8 cellular contexts compared by ENCODE assay signal in the genomic region with DNA sequence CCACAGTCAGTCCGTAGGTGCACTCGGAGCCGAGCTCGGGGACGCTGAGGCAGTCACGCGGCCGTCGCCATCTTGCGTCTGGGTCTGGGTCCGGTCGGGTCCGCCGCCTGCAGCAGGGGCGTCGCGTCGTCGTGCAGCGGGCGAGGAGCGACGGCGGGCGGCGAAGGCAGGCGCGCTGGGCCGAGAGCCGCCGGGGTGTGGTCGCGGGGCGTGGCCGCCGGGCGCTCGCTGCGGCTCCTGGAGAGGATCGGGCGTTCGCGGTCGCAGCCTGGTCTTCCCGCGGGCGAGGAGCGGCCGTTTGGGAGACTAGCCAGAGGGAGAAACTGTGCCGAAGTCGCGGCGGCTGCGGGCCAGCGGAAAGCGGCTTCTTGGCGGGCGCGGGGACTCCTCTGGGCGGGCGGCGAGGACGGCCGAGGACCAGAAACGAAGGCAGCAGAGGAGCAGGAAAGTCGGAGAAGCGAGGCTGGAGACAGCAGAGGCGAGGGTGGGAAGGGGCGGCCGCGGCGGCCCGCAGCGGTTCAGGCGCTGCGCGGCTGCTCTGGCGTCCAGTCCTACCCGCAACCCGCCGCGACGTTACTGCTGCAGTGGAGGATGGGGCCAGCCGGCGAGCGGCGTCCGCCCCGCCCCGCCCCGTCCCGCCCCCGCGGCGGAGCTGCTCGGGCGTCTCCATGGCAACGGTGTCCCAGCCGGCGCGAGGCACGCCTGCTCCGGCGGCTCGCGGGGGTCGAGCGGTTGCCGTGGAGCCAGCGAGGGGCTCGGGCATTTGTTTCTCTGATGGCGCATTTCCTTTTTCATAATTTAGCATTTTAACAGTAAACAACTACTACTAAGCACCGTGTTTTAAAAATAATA. TPM values are rescaled to one million over a fixed set of nuclear protein-coding genes. Genes with fewer than 3 reads are reported as not detected.
DNase-seq lines count a peak whose midpoint lies in the region; ATAC-seq, FAIRE-seq and TF ChIP-seq lines count a peak whose summit lies in the region.

A gene with protein sequence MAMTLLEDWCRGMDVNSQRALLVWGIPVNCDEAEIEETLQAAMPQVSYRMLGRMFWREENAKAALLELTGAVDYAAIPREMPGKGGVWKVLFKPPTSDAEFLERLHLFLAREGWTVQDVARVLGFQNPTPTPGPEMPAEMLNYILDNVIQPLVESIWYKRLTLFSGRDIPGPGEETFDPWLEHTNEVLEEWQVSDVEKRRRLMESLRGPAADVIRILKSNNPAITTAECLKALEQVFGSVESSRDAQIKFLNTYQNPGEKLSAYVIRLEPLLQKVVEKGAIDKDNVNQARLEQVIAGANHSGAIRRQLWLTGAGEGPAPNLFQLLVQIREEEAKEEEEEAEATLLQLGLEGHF (minus strand): TSS at position 581 of the 852 bp plus-strand sequence. CDS start 745 bp downstream, outside the sequence.

- TF ChIP-seq CTCF in Caco-2 (IDR thresholded peaks at IDR 0.05; ENCODE audit: insufficient read depth in 1 of 2, low read depth in 1 of 2, low read length in 1 of 2, severe bottlenecking in 1 of 2, unreplicated experiment in 1 of 2) (no peak), OCI-LY3 (IDR thresholded peaks at IDR 0.05; ENCODE audit: low read depth, low read length) (no peak), endothelial cell of umbilical vein (IDR thresholded peaks at IDR 0.05; ENCODE audit: extremely low read depth in 1 of 2, insufficient read depth in 1 of 2, low read depth in 1 of 2, low read length in 2 of 2) (no peak)

- ATAC-seq in GM21447 (IDR thresholded peaks at IDR 0.05; ENCODE audit: unreplicated experiment) = peak; percentile 68

- H3K27me3 Mint-ChIP-seq in Caco-2 (ENCODE audit: insufficient read depth, unreplicated experiment) = no peaks in the 10 kb centered on the region

- H2AFZ ChIP-seq in OCI-LY3 (ENCODE audit: low read depth, low read length) = no peak within 1 kb of the TSS
- H2AFZ ChIP-seq in endothelial cell of umbilical vein (ENCODE audit: low read depth, low read length) = no peak within 1 kb of the TSS

- no peaks in the 10 kb centered on the region for H3K27me3 ChIP-seq in Caco-2 (replicated peaks; ENCODE audit: control insufficient read depth, insufficient read depth, low read length)
- H3K27me3 ChIP-seq in OCI-LY3 (ENCODE audit: low read depth, low read length) = no peaks in the 10 kb centered on the region
- H3K27me3 ChIP-seq in endothelial cell of umbilical vein (ENCODE audit: control insufficient read depth in 2 of 2, insufficient read depth in 2 of 2, low read length in 2 of 2) = no peaks in the 10 kb centered on the region

- no peaks in the 10 kb centered on the region for H3K9me1 ChIP-seq in endothelial cell of umbilical vein (replicated peaks; ENCODE audit: control insufficient read depth, extremely low read depth, insufficient read depth, low read length)

- H3K4me3 Mint-ChIP-seq in Caco-2 (ENCODE audit: unreplicated experiment) = peak within 1 kb of the TSS; percentile 90

- H3K4me3 ChIP-seq in Caco-2 (ENCODE audit: low read depth, low read length) (peak within 1 kb of the TSS; percentile 94), OCI-LY3 (ENCODE audit: low read length) (peak within 1 kb of the TSS; percentile 75), endothelial cell of umbilical vein (replicated peaks in 1 of 3; ENCODE audit: insufficient read depth in 1 of 3, low read depth in 1 of 3, low read length in 3 of 3) (peak within 1 kb of the TSS; percentile 15 to 81 (median 74))

- POLR2A ChIA-PET in Caco-2 (lab: Charles Lee) (interaction anchor here (0.6 to 1.2 kb wide), 10 partner anchors 37 to 1947 kb away, joined by 3 to 6 read pairs (median 4); a partner anchor contains a TSS), endothelial cell of umbilical vein (lab: Charles Lee) (interaction anchor here (0.6 to 0.8 kb wide), 3 partner anchors 10 to 104 kb away, joined by 3 to 5 read pairs (median 4); no protein-coding TSS in a partner anchor)

- H4K20me1 ChIP-seq in OCI-LY3 (ENCODE audit: insufficient read depth, low read length) (peaks cover 41% of the 10 kb centered on the region), endothelial cell of umbilical vein (replicated peaks; ENCODE audit: control insufficient read depth, extremely low read depth, insufficient read depth, low read length) (no peaks in the 10 kb centered on the region)

- H3K9me3 ChIP-seq in Caco-2 (no peaks in the 10 kb centered on the region), OCI-LY3 (ENCODE audit: insufficient read depth, low read length) (no peaks in the 10 kb centered on the region), endothelial cell of umbilical vein (replicated peaks; ENCODE audit: control insufficient read depth, insufficient read depth, low read length) (no peaks in the 10 kb centered on the region)

- peaks cover 55% of the 10 kb centered on the region for H3K36me3 Mint-ChIP-seq in Caco-2 (ENCODE audit: insufficient read depth, unreplicated experiment)

- DNase-seq in Caco-2 (peak; percentile 85 to 93), HuH-7 (ENCODE audit: low spot score) (peak; percentile 95), activated T-cell treated with anti-CD3 and anti-CD28 coated beads for 1 hour (ENCODE audit: low read depth) (peak; percentile 79), endothelial cell of umbilical vein (ENCODE audit: low read depth, low spot score) (peak; percentile 89), middle frontal gyrus (ENCODE audit: extremely low spot score, low spot score) (peak; percentile 83)
- DNase-seq in stimulated activated CD8-positive, alpha-beta memory T cell treated with anti-CD3 and anti-CD28 coated beads, Interleukin-2, amount 100 ng/mL, for 1 hour (ENCODE audit: low read depth in 2 of 2) = peak; percentile 73 to 79

- H3K9me3 Mint-ChIP-seq in Caco-2 (ENCODE audit: unreplicated experiment) = no peaks in the 10 kb centered on the region

- peaks cover 10% of the 10 kb centered on the region; the same call in 1 of the 2 replicates for H3K4me1 ChIP-seq in Caco-2
- H3K4me1 ChIP-seq in OCI-LY3 (ENCODE audit: low read length) = 0 out of 2 replicates have a peak, but pooled peaks cover 5% of the 10 kb centered on the region
- peaks cover 15% of the 10 kb centered on the region for H3K4me1 ChIP-seq in endothelial cell of umbilical vein (ENCODE audit: control insufficient read depth, extremely low read depth, insufficient read depth, low read length)

- H3K79me2 ChIP-seq in OCI-LY3 (ENCODE audit: low read length) (no peaks in the 10 kb centered on the region), endothelial cell of umbilical vein (ENCODE audit: control insufficient read depth, insufficient read depth, low read length) (peaks cover 27% of the 10 kb centered on the region)

- H3K36me3 ChIP-seq in Caco-2 (ENCODE audit: control insufficient read depth, insufficient read depth, low read length) (peaks cover 2% of the 10 kb centered on the region), OCI-LY3 (replicated peaks; ENCODE audit: low read depth, low read length) (peaks cover 35% of the 10 kb centered on the region), endothelial cell of umbilical vein (ENCODE audit: control insufficient read depth in 2 of 2, extremely low read depth in 1 of 2, insufficient read depth in 2 of 2, low read length in 2 of 2) (peaks cover 11 to 14% of the 10 kb centered on the region in 2 experiments)

- FAIRE-seq in endothelial cell of umbilical vein (lab: Jason Lieb, UNC) = peak; percentile 83

- peaks cover 14% of the 10 kb centered on the region for H3K4me1 Mint-ChIP-seq in Caco-2 (ENCODE audit: low read depth, unreplicated experiment)

- dilution Hi-C loops in endothelial cell of umbilical vein (cut with MboI; ENCODE audit: extremely low pct_ligation_motif_present, low sequenced_read_pairs) = no loop called here

- intact Hi-C loops in Caco-2 (cut with micrococcal nuclease; ENCODE audit: unreplicated experiment) (no loop called here), endothelial cell of umbilical vein (cut with micrococcal nuclease) (loop anchor here (1.0 to 5.0 kb wide), 3 partner anchors 10 to 38 kb away; no protein-coding TSS in a partner anchor)

- peak; percentile 91 for TF ChIP-seq POLR2A in endothelial cell of umbilical vein (IDR thresholded peaks at IDR 0.05; ENCODE audit: low read depth, low read length)

- CTCF ChIA-PET in Caco-2 (lab: Charles Lee) = interaction anchor here (1.0 to 1.2 kb wide), 2 partner anchors 15 to 64 kb away, joined by 4 to 5 read pairs; no protein-coding TSS in a partner anchor
- CTCF ChIA-PET in endothelial cell of umbilical vein (lab: Charles Lee) = interaction anchor here (0.7 to 3.6 kb wide), 7 partner anchors 10 to 205 kb away, joined by 3 to 15 read pairs (median 6); a partner anchor contains a TSS

- H3K27ac Mint-ChIP-seq in Caco-2 (ENCODE audit: unreplicated experiment) = peak within 1 kb of the TSS; percentile 99

- H3K27ac ChIP-seq in OCI-LY3 (ENCODE audit: low read length) (no peak within 1 kb of the TSS), endothelial cell of umbilical vein (ENCODE audit: insufficient read depth, low read depth, low read length) (peak within 1 kb of the TSS; percentile 73)

- peak within 1 kb of the TSS; percentile 76 for H3K4me2 ChIP-seq in OCI-LY3 (ENCODE audit: low read length)
- H3K4me2 ChIP-seq in endothelial cell of umbilical vein (ENCODE audit: insufficient read depth, low read length) = peak within 1 kb of the TSS; percentile 86

- H3K9ac ChIP-seq in OCI-LY3 (ENCODE audit: low read length) (peak within 1 kb of the TSS; percentile 32; the same call in 1 of the 2 replicates), endothelial cell of umbilical vein (replicated peaks; ENCODE audit: extremely low read depth, insufficient read depth, low read length) (peak within 1 kb of the TSS; percentile 77)

- no TSS peak for BruUV-seq in Caco-2 (replicated peaks; lab: Mats Ljungman, UMichigan)
- no TSS peak for BruUV-seq in endothelial cell of umbilical vein (replicated peaks; lab: Mats Ljungman, UMichigan)

TF ChIP-seq in endothelial cell of umbilical vein, 7 proteins besides CTCF, POLR2A, EP300 and RAD21 (continues in another document):
- TF ChIP-seq POLR2AphosphoS5 (IDR thresholded peaks at IDR 0.05; ENCODE audit: insufficient read depth, low read depth, low read length) (peak; percentile 96), GATA2 (IDR thresholded peaks at IDR 0.05; ENCODE audit: insufficient read depth, insufficient read length, low read depth, low read length) (no peak), FOS (IDR thresholded peaks at IDR 0.05; ENCODE audit: borderline replicate concordance, insufficient read depth, low read length) (no peak), JUN (IDR thresholded peaks at IDR 0.05; ENCODE audit: borderline replicate concordance, insufficient read depth, insufficient read length, low read depth) (no peak), MYC (IDR thresholded peaks at IDR 0.05; ENCODE audit: low read depth, low read length) (no peak)

RNA-seq across cellular contexts. Expression of the gene that starts here (rescaled TPM):
- total RNA-seq in Caco-2 (2022) = 33.2 and 38.8 TPM in 2 replicates
- 82.4 and 82.6 TPM in 2 replicates for total RNA-seq in endothelial cell of umbilical vein
- polyA plus RNA-seq in endothelial cell of umbilical vein = 25.8 and 29.8 TPM in 2 replicates
- polyA plus RNA-seq in endothelial cell of umbilical vein (2011; cell fraction: cytosol; rRNA removed) = 33.5 and 34.9 TPM in 2 replicates
- 21.7 and 25.2 TPM in 2 replicates for polyA plus RNA-seq in endothelial cell of umbilical vein (2011; cell fraction: nucleus; rRNA removed)
- 48.9 and 63.0 TPM in 2 replicates for polyA plus RNA-seq in endothelial cell of umbilical vein (2012)
- polyA minus RNA-seq in endothelial cell of umbilical vein = 27.9 and 28.4 TPM in 2 replicates
- 12.2 TPM for polyA minus RNA-seq in endothelial cell of umbilical vein (2011; cell fraction: cytosol; rRNA and poly(A)+ RNA removed)
- polyA minus RNA-seq in endothelial cell of umbilical vein (2011; cell fraction: nucleus; rRNA and poly(A)+ RNA removed) = 9.1 and 12.8 TPM in 2 replicates
